ENCODE assay signal across 8 cellular contexts in genomic region chr20:17654649-17655285, GRCh38.
DNase-seq lines count a peak whose midpoint lies in the region; ATAC-seq and TF ChIP-seq lines count a peak whose summit lies in the region.

No MANE protein-coding gene starts in this region.

- TF ChIP-seq CTCF in AG04449 (IDR thresholded peaks at IDR 0.05; ENCODE audit: insufficient read depth, low read length, missing control alignments) = peak; percentile 51
- peak; percentile 16 for TF ChIP-seq CTCF in GM20000 (IDR thresholded peaks at IDR 0.05; ENCODE audit: extremely low read depth, missing control alignments)
- peak; percentile 75 for TF ChIP-seq CTCF in astrocyte of the spinal cord (IDR thresholded peaks at IDR 0.05; ENCODE audit: low read depth, low read length)

- ATAC-seq in activated CD4-positive, CD25-positive, alpha-beta regulatory T cell treated with anti-CD3 and anti-CD28 coated beads, Interleukin-2, amount 50 U/mL, for 24 hours = no peak
- no peak for ATAC-seq in GM21825 (IDR thresholded peaks at IDR 0.05; ENCODE audit: unreplicated experiment)
- no peak for ATAC-seq in GM18505 (IDR thresholded peaks at IDR 0.05; ENCODE audit: unreplicated experiment)

- POLR2A ChIA-PET in AG04449 (lab: Yijun Ruan, JAX) = no interaction called here

- DNase-seq in AG04449 (ENCODE audit: low read depth, low spot score) (no peak), GM20000 (ENCODE audit: low spot score) (no peak), astrocyte of the spinal cord (ENCODE audit: low read depth, low spot score) (peak; percentile 47), left kidney (ENCODE audit: low read depth, low spot score) (peak; percentile 84), NK-92 (lab: John Stamatoyannopoulos, UW; ENCODE audit: unreplicated experiment) (no peak)

- H3K4me3 ChIP-seq in AG04449 (ENCODE audit: low read depth, low read length) (no peak overlapping the region), astrocyte of the spinal cord (ENCODE audit: low read depth, low read length) (no peak overlapping the region)

- CTCF ChIA-PET in AG04449 (lab: Yijun Ruan, JAX) = interaction anchor here (0.8 to 11.4 kb wide), 23 partner anchors 8 to 341 kb away, joined by 3 to 124 read pairs (median 4); partner anchors contain the start of gene RRBP1

- no peak for TF ChIP-seq POLR2A in GM18505 (IDR thresholded peaks at IDR 0.05; ENCODE audit: borderline replicate concordance, extremely low read depth, insufficient read depth, insufficient read length)

- in situ Hi-C loops in astrocyte of the spinal cord (cut with HindIII; ENCODE audit: low sequenced_read_pairs) = no loop called here

Comparison
In these comparisons a context has a peak if more than half of its experiments do, and no peak if none do; other contexts are left out.
1. DNase-seq: peak in astrocyte of the spinal cord (single experiment) and left kidney (single experiment); none in AG04449 (single experiment), GM20000 (single experiment) and NK-92 (single experiment).
2. CTCF ChIP-seq: peak in every context shown above with its lines; median percentile 75 in astrocyte of the spinal cord; 51 in AG04449; 16 in GM20000.